19 cellular contexts compared by ENCODE assay signal in genomic region chr4:186806679-186807078, GRCh38.
DNase-seq lines count a peak whose midpoint lies in the region; ATAC-seq and TF ChIP-seq lines count a peak whose summit lies in the region.
"Had no signal": no experiment of that assay in that cellular context is flagged by ENCODE, and none has a peak within 500 bp of the region (broad histone marks: within the 10 kb centered on the region; RNA-seq: fewer than 3 reads in every experiment).

No MANE protein-coding gene starts in this region.

- H3K27me3 ChIP-seq in SK-N-SH (ENCODE audit: insufficient read depth) = no peaks in the 10 kb centered on the region
- H3K27me3 ChIP-seq in endocrine pancreas (ENCODE audit: control insufficient read depth, insufficient read depth, low read length) = no peaks in the 10 kb centered on the region
- no peaks in the 10 kb centered on the region for H3K27me3 ChIP-seq in neural progenitor cell
- H3K27me3 ChIP-seq in endodermal cell (ENCODE audit: control insufficient read depth, insufficient read depth, low read length, poor library complexity, severe bottlenecking) = no peaks in the 10 kb centered on the region
- H3K27me3 ChIP-seq: SJCRH30 had no signal

- DNase-seq in SK-N-SH = no peak
- no peak for DNase-seq in neural progenitor cell (ENCODE audit: low spot score)
- DNase-seq in endodermal cell = no peak
- DNase-seq: 8988T; CD8-positive, alpha-beta T cell; DMS79 treated with DMSO at 0.1 percent for 48 hours; GOT3; KG1; NCI-H1417 treated with DMSO at 0.1 percent for 48 hours; NCI-H2081; NCI-H774; PC-3; SJCRH30; SW 1271 had no signal

- H2AFZ ChIP-seq in SK-N-SH (ENCODE audit: low read depth) = peak overlapping the region; percentile 51; the same call in 1 of the 2 replicates
- peak overlapping the region; percentile 30 for H2AFZ ChIP-seq in neural progenitor cell (replicated peaks)

- H4K20me1 ChIP-seq in SK-N-SH (ENCODE audit: insufficient read depth) = no peaks in the 10 kb centered on the region
- no peaks in the 10 kb centered on the region for H4K20me1 ChIP-seq in neural progenitor cell (ENCODE audit: low read depth)

- H3K4me1 Mint-ChIP-seq in neural progenitor cell (peaks cover 27% of the 10 kb centered on the region), endodermal cell (peaks cover 5% of the 10 kb centered on the region)

- peaks cover 10% of the 10 kb centered on the region for H3K9me3 Mint-ChIP-seq in neural progenitor cell
- H3K9me3 Mint-ChIP-seq in endodermal cell = peaks cover under 1% of the 10 kb centered on the region

- POLR2A ChIA-PET in SK-N-SH (lab: Yijun Ruan, JAX) = no interaction called here

- H3K4me2 ChIP-seq in SK-N-SH (no peak overlapping the region), neural progenitor cell (no peak overlapping the region)

- ATAC-seq in SK-N-SH treated with all-trans-retinoic acid at 6 μM for 48 hours (no peak), HG02763 (IDR thresholded peaks at IDR 0.05; ENCODE audit: unreplicated experiment) (no peak), GM18511 (IDR thresholded peaks at IDR 0.05; ENCODE audit: unreplicated experiment) (no peak), HG03460 (IDR thresholded peaks at IDR 0.05; ENCODE audit: unreplicated experiment) (no peak)
- ATAC-seq: CD8-positive, alpha-beta T cell; PC-3 had no signal

- H3K4me3 ChIP-seq in SK-N-SH (ENCODE audit: low read depth in 2 of 2, low read length in 1 of 2) = no peak overlapping the region
- peak overlapping the region; percentile 24 for H3K4me3 ChIP-seq in endocrine pancreas (ENCODE audit: control insufficient read depth, insufficient read depth, low read length)
- no peak overlapping the region for H3K4me3 ChIP-seq in neural progenitor cell
- H3K4me3 ChIP-seq in endodermal cell (ENCODE audit: low read length) = no peak overlapping the region
- H3K4me3 ChIP-seq: SJCRH30 had no signal

- no peak for TF ChIP-seq CTCF in SK-N-SH (IDR thresholded peaks at IDR 0.05)
- no peak for TF ChIP-seq CTCF in neural progenitor cell (IDR thresholded peaks at IDR 0.05)
- no peak for TF ChIP-seq CTCF in endodermal cell (conservative IDR thresholded peaks at IDR 0.05)

- H3K4me3 Mint-ChIP-seq in neural progenitor cell (no peak overlapping the region), endodermal cell (no peak overlapping the region)
- H3K4me3 Mint-ChIP-seq: CD8-positive, alpha-beta T cell had no signal

- WGBS in SK-N-SH (ENCODE audit: low lambda C conversion rate) = 33% methylated on average over 2 of the region's 2 CpGs
- WGBS in endodermal cell (ENCODE audit: insufficient coverage in 1 of 2, insufficient read length in 1 of 2), 2 experiments = 67 to 92% methylated on average over 1 to 2 of the region's 2 CpGs

- H3K27ac Mint-ChIP-seq in neural progenitor cell (no peak overlapping the region), endodermal cell (no peak overlapping the region)
- H3K27ac Mint-ChIP-seq: CD8-positive, alpha-beta T cell had no signal

- H3K9ac ChIP-seq in SK-N-SH (no peak overlapping the region), endocrine pancreas (ENCODE audit: control insufficient read depth, insufficient read depth, low read length) (no peak overlapping the region), neural progenitor cell (no peak overlapping the region), endodermal cell (ENCODE audit: extremely low read depth, low read length, poor library complexity, severe bottlenecking) (no peak overlapping the region)

- H3K27ac ChIP-seq in SK-N-SH (ENCODE audit: low read depth in 2 of 2, low read length in 1 of 2) (no peak overlapping the region), neural progenitor cell (no peak overlapping the region), endodermal cell (ENCODE audit: low read depth, low read length) (no peak overlapping the region)
- H3K27ac ChIP-seq: SJCRH30 had no signal

- H3K36me3 Mint-ChIP-seq in neural progenitor cell = no peaks in the 10 kb centered on the region
- no peaks in the 10 kb centered on the region for H3K36me3 Mint-ChIP-seq in endodermal cell (ENCODE audit: low read depth)
- H3K36me3 Mint-ChIP-seq: CD8-positive, alpha-beta T cell had no signal

- H3K79me2 ChIP-seq in SK-N-SH (ENCODE audit: insufficient read depth) (no peaks in the 10 kb centered on the region), neural progenitor cell (ENCODE audit: low read depth) (no peaks in the 10 kb centered on the region)

- H3K27me3 Mint-ChIP-seq in neural progenitor cell (ENCODE audit: insufficient read depth, low read depth) = no peaks in the 10 kb centered on the region
- H3K27me3 Mint-ChIP-seq in endodermal cell (ENCODE audit: insufficient read depth) = no peaks in the 10 kb centered on the region

- no peaks in the 10 kb centered on the region for H3K9me2 ChIP-seq in SK-N-SH

- CTCF ChIA-PET in SK-N-SH (lab: Yijun Ruan, JAX) = no interaction called here

- H3K9me3 ChIP-seq in SK-N-SH (no peaks in the 10 kb centered on the region; the same call in 1 of the 2 replicates), endocrine pancreas (ENCODE audit: control insufficient read depth, low read length) (no peaks in the 10 kb centered on the region), neural progenitor cell (ENCODE audit: low read depth) (no peaks in the 10 kb centered on the region), endodermal cell (ENCODE audit: control insufficient read depth, low read length) (no peaks in the 10 kb centered on the region)
- H3K9me3 ChIP-seq: SJCRH30 had no signal

- H3K36me3 ChIP-seq in SK-N-SH (replicated peaks in 1 of 2; ENCODE audit: control insufficient read depth in 1 of 2, insufficient read depth in 2 of 2, low read length in 1 of 2) (no peaks in the 10 kb centered on the region), endocrine pancreas (ENCODE audit: control insufficient read depth, insufficient read depth, low read length) (no peaks in the 10 kb centered on the region), neural progenitor cell (no peaks in the 10 kb centered on the region), endodermal cell (ENCODE audit: control insufficient read depth, insufficient read depth, low read length) (no peaks in the 10 kb centered on the region)
- H3K36me3 ChIP-seq: SJCRH30 had no signal

- no peak for TF ChIP-seq RAD21 in SK-N-SH (IDR thresholded peaks at IDR 0.05; ENCODE audit: low read length)

- no peaks in the 10 kb centered on the region for H3K4me1 ChIP-seq in SK-N-SH (ENCODE audit: control insufficient read depth in 1 of 2, insufficient read depth in 2 of 2, low read depth in 1 of 2, low read length in 1 of 2)
- no peaks in the 10 kb centered on the region for H3K4me1 ChIP-seq in endocrine pancreas (ENCODE audit: control insufficient read depth, insufficient read depth, low read length)
- peaks cover 37% of the 10 kb centered on the region for H3K4me1 ChIP-seq in neural progenitor cell
- no peaks in the 10 kb centered on the region for H3K4me1 ChIP-seq in endodermal cell (ENCODE audit: control insufficient read depth, insufficient read depth, low read length)
- H3K4me1 ChIP-seq: SJCRH30 had no signal

- H3F3A ChIP-seq in SK-N-SH (replicated peaks; ENCODE audit: insufficient read depth) (no peaks in the 10 kb centered on the region), neural progenitor cell (ENCODE audit: low read depth) (peaks cover 15% of the 10 kb centered on the region)

- TF ChIP-seq EP300 in SK-N-SH (IDR thresholded peaks at IDR 0.05; ENCODE audit: borderline replicate concordance in 1 of 2, low read depth in 1 of 2, low read length in 1 of 2) = no peak

TF ChIP-seq in SK-N-SH, 30 proteins besides CTCF, POLR2A, EP300 and RAD21 (continues in another document):
- no peak for TF ChIP-seq MXI1 (IDR thresholded peaks at IDR 0.05; ENCODE audit: low read depth, low read length)

TF ChIP-seq in SK-N-SH treated with all-trans-retinoic acid at 6 μM for 48 hours, 23 proteins besides CTCF, POLR2A, EP300 and RAD21 (continues in another document):
- TF ChIP-seq CSDC2 (CRISPR knock-in tag; IDR thresholded peaks at IDR 0.05) = no peak
- TF ChIP-seq POU6F1 (CRISPR knock-in tag; IDR thresholded peaks at IDR 0.05; ENCODE audit: borderline replicate concordance, low read depth) = no peak
- no peak for TF ChIP-seq RARB (CRISPR knock-in tag; IDR thresholded peaks at IDR 0.05)
- no peak for TF ChIP-seq SNAI2 (CRISPR knock-in tag; IDR thresholded peaks at IDR 0.05)
- TF ChIP-seq ISL1 (CRISPR knock-in tag; IDR thresholded peaks at IDR 0.05) = no peak
- TF ChIP-seq TOX (CRISPR knock-in tag; IDR thresholded peaks at IDR 0.05; ENCODE audit: borderline replicate concordance) = no peak
- TF ChIP-seq ARNTL (CRISPR knock-in tag; IDR thresholded peaks at IDR 0.05; ENCODE audit: borderline replicate concordance, low read depth) = no peak
- TF ChIP-seq ZFP3 (CRISPR knock-in tag; IDR thresholded peaks at IDR 0.05) = no peak
- no peak for TF ChIP-seq ZC3H10 (CRISPR knock-in tag; IDR thresholded peaks at IDR 0.05)
- no peak for TF ChIP-seq PATZ1 (CRISPR knock-in tag; IDR thresholded peaks at IDR 0.05; ENCODE audit: borderline replicate concordance)
